Comparison of ENCODE assay signal across 8 cellular contexts in the genomic region with DNA sequence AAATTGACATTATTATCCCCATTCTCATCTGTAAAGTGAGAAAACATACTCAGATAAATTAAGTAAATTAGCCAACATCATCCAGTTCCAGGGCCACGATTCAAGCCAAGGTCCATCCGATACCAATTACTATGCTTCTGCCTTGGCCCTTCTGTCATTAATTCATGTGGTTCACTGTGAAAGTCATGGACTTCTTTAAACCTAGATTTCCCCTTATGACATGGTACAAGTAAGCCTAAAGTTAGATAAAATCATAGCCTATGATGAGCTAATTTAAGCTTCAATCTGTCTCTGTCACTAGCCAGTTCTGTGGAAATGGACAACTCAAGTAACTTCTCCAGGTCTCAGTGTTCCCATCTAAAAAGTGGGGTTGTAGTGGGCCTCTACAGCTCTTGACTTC.
DNase-seq lines count a peak whose midpoint lies in the region; ATAC-seq, FAIRE-seq and TF ChIP-seq lines count a peak whose summit lies in the region.
"Had no signal": no experiment of that assay in that cellular context is flagged by ENCODE, and none has a peak within 500 bp of the region (broad histone marks: within the 10 kb centered on the region; RNA-seq: fewer than 3 reads in every experiment).

No MANE protein-coding gene starts in this region.

- peaks cover 2% of the 10 kb centered on the region for H3K27me3 Mint-ChIP-seq in activated CD4-positive, alpha-beta memory T cell treated with anti-CD3 and anti-CD28 coated beads, Interleukin-2, amount 10 ng/mL, durations not matched to agents 7 days and 5 days
- H3K27me3 Mint-ChIP-seq in stimulated activated naive B cell treated with anti-CD40 and anti-IgM and Interleukin-4, amounts not matched to agents 10 μg/mL and 1 μg/mL and 100 μg/mL, for 72 hours = no peaks in the 10 kb centered on the region

- intact Hi-C loops in left lung (cut with DNase I) = no loop called here

- CTCF ChIA-PET in activated CD4-positive, alpha-beta memory T cell treated with anti-CD3 and anti-CD28 coated beads, Interleukin-2, amount 10 ng/mL, durations not matched to agents 7 days and 5 days (lab: Charles Lee) = interaction anchor here (0.6 kb wide), 1 partner anchor 38 kb away, joined by 3 read pairs; no protein-coding TSS in a partner anchor

- POLR2A ChIA-PET in activated CD4-positive, alpha-beta memory T cell treated with anti-CD3 and anti-CD28 coated beads, Interleukin-2, amount 10 ng/mL, durations not matched to agents 7 days and 5 days (lab: Charles Lee) = no interaction called here

- H2AFZ ChIP-seq in GM23248 = no peak overlapping the region

- ATAC-seq in left lung = no peak
- no peak for ATAC-seq in stimulated activated naive B cell treated with anti-CD40 and anti-IgM and Interleukin-4, amounts not matched to agents 10 μg/mL and 1 μg/mL and 100 μg/mL, for 72 hours (replicated peaks)

- TF ChIP-seq POLR2A in GM12891 (IDR thresholded peaks at IDR 0.05; ENCODE audit: low read depth, low read length) = no peak

- no peaks in the 10 kb centered on the region for H3K9me2 ChIP-seq in GM23248 (ENCODE audit: insufficient read depth)

- H3K79me2 ChIP-seq in GM23248 (ENCODE audit: insufficient read depth) = no peaks in the 10 kb centered on the region

- H3K27ac ChIP-seq in GM23248 = peak overlapping the region; percentile 89
- H3K27ac ChIP-seq in left lung = peak overlapping the region; percentile 58 to 88

- H3K4me3 ChIP-seq in GM23248 = peak overlapping the region; percentile 63; the same call in 1 of the 2 replicates
- no peak overlapping the region for H3K4me3 ChIP-seq in left lung

- peaks cover 61% of the 10 kb centered on the region for H3K4me1 ChIP-seq in GM23248 (ENCODE audit: insufficient read depth)
- peaks cover 18 to 74% of the 10 kb centered on the region in 2 donors for H3K4me1 ChIP-seq in left lung

- no peak for FAIRE-seq in GM12891 (lab: Jason Lieb, UNC)

- no peaks in the 10 kb centered on the region for H3K9me3 ChIP-seq in GM23248 (ENCODE audit: low read depth)
- no peaks in the 10 kb centered on the region for H3K9me3 ChIP-seq in left lung

- H3K27ac Mint-ChIP-seq in activated CD4-positive, alpha-beta memory T cell treated with anti-CD3 and anti-CD28 coated beads, Interleukin-2, amount 10 ng/mL, durations not matched to agents 7 days and 5 days = peak overlapping the region; percentile 49
- H3K27ac Mint-ChIP-seq in stimulated activated naive B cell treated with anti-CD40 and anti-IgM and Interleukin-4, amounts not matched to agents 10 μg/mL and 1 μg/mL and 100 μg/mL, for 72 hours = peak overlapping the region; percentile 94

- H3K4me2 ChIP-seq in GM23248 (ENCODE audit: unreplicated experiment) = peak overlapping the region; percentile 92

- DNase-seq in GM23248 (peak; percentile 24), left lung (no peak), NCI-H1930 (lab: John Stamatoyannopoulos, UW) (no peak), NCI-H226 (no peak), GM12891 (ENCODE audit: insufficient read length, low spot score) (no peak)
- DNase-seq in activated CD4-positive, alpha-beta memory T cell treated with anti-CD3 and anti-CD28 coated beads, Interleukin-2, amount 10 ng/mL, durations not matched to agents 7 days and 5 days = no peak
- no peak for DNase-seq in stimulated activated naive B cell treated with anti-CD40 and anti-IgM and Interleukin-4, amounts not matched to agents 10 μg/mL and 1 μg/mL and 100 μg/mL, for 72 hours
- DNase-seq: cerebellar nuclear complex had no signal

- no peaks in the 10 kb centered on the region for H3K9me3 Mint-ChIP-seq in activated CD4-positive, alpha-beta memory T cell treated with anti-CD3 and anti-CD28 coated beads, Interleukin-2, amount 10 ng/mL, durations not matched to agents 7 days and 5 days
- H3K9me3 Mint-ChIP-seq in stimulated activated naive B cell treated with anti-CD40 and anti-IgM and Interleukin-4, amounts not matched to agents 10 μg/mL and 1 μg/mL and 100 μg/mL, for 72 hours = no peaks in the 10 kb centered on the region

- peaks cover 37% of the 10 kb centered on the region for H3F3A ChIP-seq in GM23248 (ENCODE audit: insufficient read depth)

- H3K9ac ChIP-seq in GM23248 = peak overlapping the region; percentile 73

- 29 to 34% methylated on average over 2 of the region's 2 CpGs for WGBS in GM23248 (ENCODE audit: low coverage in 1 of 2, low lambda C conversion rate in 2 of 2, missing lambda C conversion rate in 2 of 2), 2 experiments

- peaks cover 20% of the 10 kb centered on the region for H3K4me1 Mint-ChIP-seq in activated CD4-positive, alpha-beta memory T cell treated with anti-CD3 and anti-CD28 coated beads, Interleukin-2, amount 10 ng/mL, durations not matched to agents 7 days and 5 days
- H3K4me1 Mint-ChIP-seq in stimulated activated naive B cell treated with anti-CD40 and anti-IgM and Interleukin-4, amounts not matched to agents 10 μg/mL and 1 μg/mL and 100 μg/mL, for 72 hours = peaks cover 56 to 78% of the 10 kb centered on the region in 2 donors

- H3K36me3 ChIP-seq in GM23248 (ENCODE audit: low read depth) = no peaks in the 10 kb centered on the region
- H3K36me3 ChIP-seq in left lung = no peaks in the 10 kb centered on the region

- TF ChIP-seq CTCF in left lung (IDR thresholded peaks at IDR 0.05) = no peak

- H3K27me3 ChIP-seq in GM23248 (replicated peaks; ENCODE audit: insufficient read depth) = no peaks in the 10 kb centered on the region
- no peaks in the 10 kb centered on the region for H3K27me3 ChIP-seq in left lung

- in situ Hi-C loops in GM23248 (cut with MboI) = no loop called here

- no peaks in the 10 kb centered on the region for H3K36me3 Mint-ChIP-seq in activated CD4-positive, alpha-beta memory T cell treated with anti-CD3 and anti-CD28 coated beads, Interleukin-2, amount 10 ng/mL, durations not matched to agents 7 days and 5 days (ENCODE audit: low read depth)
- H3K36me3 Mint-ChIP-seq in stimulated activated naive B cell treated with anti-CD40 and anti-IgM and Interleukin-4, amounts not matched to agents 10 μg/mL and 1 μg/mL and 100 μg/mL, for 72 hours = no peaks in the 10 kb centered on the region

- no peaks in the 10 kb centered on the region for H4K20me1 ChIP-seq in GM23248 (ENCODE audit: insufficient read depth)

- no peak overlapping the region for H3K4me3 Mint-ChIP-seq in activated CD4-positive, alpha-beta memory T cell treated with anti-CD3 and anti-CD28 coated beads, Interleukin-2, amount 10 ng/mL, durations not matched to agents 7 days and 5 days
- H3K4me3 Mint-ChIP-seq in stimulated activated naive B cell treated with anti-CD40 and anti-IgM and Interleukin-4, amounts not matched to agents 10 μg/mL and 1 μg/mL and 100 μg/mL, for 72 hours = peak overlapping the region; percentile 77

TF ChIP-seq in GM12891, 5 proteins besides CTCF, POLR2A, EP300 and RAD21:
- no peak for TF ChIP-seq POU2F2 (IDR thresholded peaks at IDR 0.05; ENCODE audit: low read depth, low read length)
- TF ChIP-seq PAX5 (IDR thresholded peaks at IDR 0.05; ENCODE audit: insufficient read depth, low read length, severe bottlenecking) = no peak
- no peak for TF ChIP-seq SPI1 (IDR thresholded peaks at IDR 0.05; ENCODE audit: low read depth, low read length)
- no peak; the same call in 1 of the 2 replicates for TF ChIP-seq TAF1 (IDR thresholded peaks at IDR 0.05; ENCODE audit: low read depth, low read length)
- TF ChIP-seq POLR2AphosphoS5 (IDR thresholded peaks at IDR 0.05; ENCODE audit: low read depth, low read length) = no peak; the same call in 1 of the 2 replicates
